Comparison of ENCODE assay signal across 10 cellular contexts in genomic region chr4:145487626-145488025, GRCh38. TPM values are rescaled to one million over a fixed set of nuclear protein-coding genes. Genes with fewer than 3 reads are reported as not detected.
DNase-seq lines count a peak whose midpoint lies in the region; ATAC-seq and TF ChIP-seq lines count a peak whose summit lies in the region.
"Had no signal": no experiment of that assay in that cellular context is flagged by ENCODE, and none has a peak within 500 bp of the region (broad histone marks: within the 10 kb centered on the region; RNA-seq: fewer than 3 reads in every experiment).

No MANE protein-coding gene starts in this region.

- H3K36me3 ChIP-seq in Loucy (ENCODE audit: insufficient read depth, low read length) (no peaks in the 10 kb centered on the region), prostate gland (no peaks in the 10 kb centered on the region)
- H3K36me3 ChIP-seq: right lobe of liver had no signal

- 77% methylated on average over 3 of the region's 3 CpGs for whole genome bisulfite sequencing in prostate gland

- H2AFZ ChIP-seq in Loucy (ENCODE audit: low read length), result no peak overlapping the region

- no peak for TF ChIP-seq POLR2A in prostate gland (IDR thresholded peaks at IDR 0.05)

- H3K9me3 Mint-ChIP-seq in stimulated activated naive CD8-positive, alpha-beta T cell treated with anti-CD3 and anti-CD28 coated beads, Interleukin-15, amount 100 ng/mL, for 72 hours, result no peaks in the 10 kb centered on the region

- H3K27me3 Mint-ChIP-seq in stimulated activated naive CD8-positive, alpha-beta T cell treated with anti-CD3 and anti-CD28 coated beads, Interleukin-15, amount 100 ng/mL, for 72 hours, result peaks cover 3% of the 10 kb centered on the region

- H3K4me3 ChIP-seq in Loucy (ENCODE audit: low read length, poor library complexity, severe bottlenecking) (peak overlapping the region; percentile 59), prostate gland (no peak overlapping the region)
- H3K4me3 ChIP-seq: right lobe of liver had no signal

- TF ChIP-seq CTCF in Loucy (conservative IDR thresholded peaks at IDR 0.05; ENCODE audit: low read length) (no peak), prostate gland (IDR thresholded peaks at IDR 0.05) (no peak)

- no peak overlapping the region for H3K27ac Mint-ChIP-seq in stimulated activated naive CD8-positive, alpha-beta T cell treated with anti-CD3 and anti-CD28 coated beads, Interleukin-15, amount 100 ng/mL, for 72 hours

- no peaks in the 10 kb centered on the region for H3K9me2 ChIP-seq in Loucy (replicated peaks; ENCODE audit: low read depth, low read length)

- H3K4me1 ChIP-seq in Loucy (ENCODE audit: insufficient read depth, low read length, poor library complexity, severe bottlenecking), result peaks cover 81% of the 10 kb centered on the region
- no peaks in the 10 kb centered on the region for H3K4me1 ChIP-seq in prostate gland (replicated peaks)

- peak overlapping the region; percentile 6 for H3K9ac ChIP-seq in Loucy (ENCODE audit: low read depth, low read length, poor library complexity, severe bottlenecking)

- intact Hi-C loops in prostate gland (cut with DNase I), result loop anchor here (10.0 kb wide), 1 partner anchor 57 kb away; no protein-coding TSS in a partner anchor

- no peaks in the 10 kb centered on the region for H3K27me3 ChIP-seq in Loucy (ENCODE audit: insufficient read depth, low read length, poor library complexity, severe bottlenecking)
- no peaks in the 10 kb centered on the region for H3K27me3 ChIP-seq in prostate gland (replicated peaks; ENCODE audit: insufficient read depth)
- H3K27me3 ChIP-seq: right lobe of liver had no signal

- peaks cover 3% of the 10 kb centered on the region; the same call in 1 of the 2 replicates for H3F3A ChIP-seq in Loucy (ENCODE audit: low read depth)

- H3K27ac ChIP-seq in prostate gland, result no peak overlapping the region
- H3K27ac ChIP-seq: right lobe of liver had no signal

- H3K79me2 ChIP-seq in Loucy (ENCODE audit: insufficient read depth, low read length), result peaks cover 93% of the 10 kb centered on the region

- H3K9me3 ChIP-seq in Loucy (ENCODE audit: insufficient read depth, low read depth, low read length), result no peaks in the 10 kb centered on the region
- H3K9me3 ChIP-seq in prostate gland, result no peaks in the 10 kb centered on the region
- H3K9me3 ChIP-seq: right lobe of liver had no signal

- DNase-seq in stimulated activated CD4-positive, alpha-beta T cell treated with anti-CD3 and anti-CD28 coated beads, Interleukin-12 subunit alpha, Interleukin-12 subunit beta, amount 100 ng/mL, for 48 hours (ENCODE audit: low read depth in 2 of 3, low spot score in 1 of 3), result peak in 2 of 3 donors; percentile 3 to 10
- DNase-seq in stimulated activated CD4-positive, alpha-beta T cell treated with anti-CD3 and anti-CD28 coated beads, Interleukin-4, amount 100 ng/mL, for 4 hours, result no peak
- peak in 1 of 2 donors; percentile 43 for DNase-seq in stimulated activated naive CD8-positive, alpha-beta T cell treated with anti-CD3 and anti-CD28 coated beads, Interleukin-15, amount 100 ng/mL, for 72 hours
- DNase-seq in NCI-H1694 (lab: John Stamatoyannopoulos, UW), result no peak
- no peak for DNase-seq in OCI-M1 (lab: John Stamatoyannopoulos, UW)
- DNase-seq in prostate gland (ENCODE audit: low spot score), result no peak
- DNase-seq: right lobe of liver, SHP77 treated with DMSO at 0.1 percent for 48 hours had no signal

- ATAC-seq in HG02610 (IDR thresholded peaks at IDR 0.05; ENCODE audit: unreplicated experiment), result peak; percentile 95
- ATAC-seq in stimulated activated naive CD8-positive, alpha-beta T cell treated with anti-CD3 and anti-CD28 coated beads, Interleukin-15, amount 100 ng/mL, for 72 hours, result peak; percentile 97

- no peaks in the 10 kb centered on the region for H3K4me1 Mint-ChIP-seq in stimulated activated naive CD8-positive, alpha-beta T cell treated with anti-CD3 and anti-CD28 coated beads, Interleukin-15, amount 100 ng/mL, for 72 hours

- peak overlapping the region; percentile 88 for H3K4me2 ChIP-seq in Loucy (ENCODE audit: low read depth, low read length, poor library complexity, severe bottlenecking)

- H4K20me1 ChIP-seq in Loucy (ENCODE audit: insufficient read depth, low read length, poor library complexity, severe bottlenecking), result peaks cover 32% of the 10 kb centered on the region

- peak overlapping the region in 1 of 2 donors; percentile 14 for H3K4me3 Mint-ChIP-seq in stimulated activated naive CD8-positive, alpha-beta T cell treated with anti-CD3 and anti-CD28 coated beads, Interleukin-15, amount 100 ng/mL, for 72 hours

RNA-seq across cellular contexts. Expression of gene SMAD1, which starts 6.0 kb away (rescaled TPM):
- 10 to 100 TPM; 21.5 to 34.3 TPM for total RNA-seq in prostate gland

Comparison
In these comparisons a context has a peak if more than half of its experiments do, and no peak if none do; other contexts are left out.
1. DNase-seq: peak in stimulated activated CD4-positive, alpha-beta T cell treated with anti-CD3 and anti-CD28 coated beads, Interleukin-12 subunit alpha, Interleukin-12 subunit beta, amount 100 ng/mL, for 48 hours (2 of 3); none in stimulated activated CD4-positive, alpha-beta T cell treated with anti-CD3 and anti-CD28 coated beads, Interleukin-4, amount 100 ng/mL, for 4 hours (0 of 2), NCI-H1694 (single experiment), OCI-M1 (single experiment) and prostate gland (single experiment).